Comparison of ENCODE assay signal across 1 cellular context in genomic region chr21:41632748-41633475, GRCh38.
TF ChIP-seq lines count a peak whose summit lies in the region.

No MANE protein-coding gene starts in this region.

TF ChIP-seq in IMR-90, 13 proteins besides CTCF, POLR2A, EP300 and RAD21 (continued from another document):
- TF ChIP-seq BHLHE40 (IDR thresholded peaks at IDR 0.05; ENCODE audit: low read depth, low read length), result no peak
- no peak for TF ChIP-seq CHD1 (IDR thresholded peaks at IDR 0.05; ENCODE audit: low read depth, low read length)
- TF ChIP-seq SMC3 (IDR thresholded peaks at IDR 0.05; ENCODE audit: low read depth, low read length), result no peak
- no peak for TF ChIP-seq USF2 (IDR thresholded peaks at IDR 0.05; ENCODE audit: low read depth, low read length)
